In genomic region chr19:35451278-35452096, GRCh38 we compare ENCODE assay signal across 16 cellular contexts. TPM values are rescaled to one million over a fixed set of nuclear protein-coding genes. Genes with fewer than 3 reads are reported as not detected.
A peak's percentile ranks its signal among the peaks of the same experiment; 100 is the strongest.
DNase-seq lines count a peak whose midpoint lies in the region; ATAC-seq and TF ChIP-seq lines count a peak whose summit lies in the region.
"Had no signal": no experiment of that assay in that cellular context is flagged by ENCODE, and none has a peak within 500 bp of the region (broad histone marks: within the 10 kb centered on the region; RNA-seq: fewer than 3 reads in every experiment).

No MANE protein-coding gene starts in this region.

- H3K9me3 ChIP-seq in OCI-LY7 (ENCODE audit: low read length) (no peaks in the 10 kb centered on the region), neural progenitor cell (ENCODE audit: low read depth) (no peaks in the 10 kb centered on the region)
- H3K9me3 ChIP-seq: stomach had no signal

- no peaks in the 10 kb centered on the region for H3F3A ChIP-seq in neural progenitor cell (ENCODE audit: low read depth)

- CTCF ChIA-PET in OCI-LY7 (lab: Charles Lee; ENCODE audit: unreplicated experiment): no interaction called here

- TF ChIP-seq CTCF in GM06990 (IDR thresholded peaks at IDR 0.05; ENCODE audit: insufficient read depth, low read length, poor library complexity, severe bottlenecking) (no peak), OCI-LY7 (conservative IDR thresholded peaks at IDR 0.05; ENCODE audit: low read length) (no peak), neural progenitor cell (IDR thresholded peaks at IDR 0.05) (no peak)

- BruUV-seq in OCI-LY7 (replicated peaks; lab: Mats Ljungman, UMichigan): no TSS peak

- H3K27me3 Mint-ChIP-seq in central memory CD8-positive, alpha-beta T cell: no peaks in the 10 kb centered on the region
- H3K27me3 Mint-ChIP-seq in neural progenitor cell (ENCODE audit: insufficient read depth, low read depth): peaks cover 7% of the 10 kb centered on the region

- H3K4me1 Mint-ChIP-seq in central memory CD8-positive, alpha-beta T cell: peaks cover 52% of the 10 kb centered on the region
- H3K4me1 Mint-ChIP-seq in neural progenitor cell: no peaks in the 10 kb centered on the region

- H3K9ac ChIP-seq in neural progenitor cell: no peak overlapping the region

- peak; percentile 74 for DNase-seq in GM06990 (ENCODE audit: extremely low read depth, insufficient read length)
- peak; percentile 51 for DNase-seq in GM19238 (ENCODE audit: insufficient read length, low spot score)
- DNase-seq in OCI-LY7 (ENCODE audit: low spot score): peak; percentile 43
- peak in 1 of 2 donors; percentile 18 for DNase-seq in central memory CD8-positive, alpha-beta T cell (ENCODE audit: low spot score in 2 of 2)
- no peak for DNase-seq in neural progenitor cell (ENCODE audit: low spot score)
- DNase-seq in NCI-H2081 (lab: John Stamatoyannopoulos, UW): no peak
- no peak for DNase-seq in NCI-H446 (lab: John Stamatoyannopoulos, UW)
- DNase-seq in OCI-M1 (lab: John Stamatoyannopoulos, UW): no peak
- DNase-seq: activated CD4-positive, CD25-positive, alpha-beta regulatory T cell; NCI-H446 treated with DMSO at 0.1 percent for 48 hours; SHP77 treated with DMSO at 0.1 percent for 48 hours; stomach had no signal

- H3K4me2 ChIP-seq in OCI-LY7 (ENCODE audit: low read length): no peak overlapping the region
- no peak overlapping the region for H3K4me2 ChIP-seq in neural progenitor cell

- H3K27me3 ChIP-seq in GM06990 (replicated peaks; ENCODE audit: control insufficient read depth, insufficient read depth, low read length) (no peaks in the 10 kb centered on the region), neural progenitor cell (no peaks in the 10 kb centered on the region)

- intact Hi-C loops in OCI-LY7 (cut with micrococcal nuclease; ENCODE audit: unreplicated experiment): no loop called here

- POLR2A ChIA-PET in OCI-LY7 (lab: Charles Lee): interaction anchor here (0.6 to 0.7 kb wide), 2 partner anchors 99 to 257 kb away, joined by 5 to 9 read pairs; no protein-coding TSS in a partner anchor

- no peaks in the 10 kb centered on the region for H3K79me2 ChIP-seq in OCI-LY7 (ENCODE audit: insufficient read depth, low read depth, low read length)
- H3K79me2 ChIP-seq in neural progenitor cell (ENCODE audit: low read depth): no peaks in the 10 kb centered on the region

- peak; percentile 68 for ATAC-seq in central memory CD8-positive, alpha-beta T cell (replicated peaks; ENCODE audit: extremely low read depth, poor library complexity, severe bottlenecking)
- ATAC-seq: left lobe of liver had no signal

- no peaks in the 10 kb centered on the region for H4K20me1 ChIP-seq in OCI-LY7 (ENCODE audit: insufficient read depth, low read length)
- H4K20me1 ChIP-seq in neural progenitor cell (ENCODE audit: low read depth): no peaks in the 10 kb centered on the region

- no peak overlapping the region for H3K4me3 ChIP-seq in GM06990 (replicated peaks; ENCODE audit: low read depth, low read length)
- no peak overlapping the region for H3K4me3 ChIP-seq in OCI-LY7 (ENCODE audit: low read depth, low read length, poor library complexity, severe bottlenecking)
- H3K4me3 ChIP-seq in neural progenitor cell: no peak overlapping the region

- peak overlapping the region; percentile 16 for H3K4me3 Mint-ChIP-seq in central memory CD8-positive, alpha-beta T cell
- no peak overlapping the region for H3K4me3 Mint-ChIP-seq in neural progenitor cell

- H3K27ac ChIP-seq in OCI-LY7 (ENCODE audit: low read depth, low read length, poor library complexity, severe bottlenecking) (no peak overlapping the region), neural progenitor cell (no peak overlapping the region)
- H3K27ac ChIP-seq: HL-60, stomach had no signal

- no peaks in the 10 kb centered on the region for H3K9me3 Mint-ChIP-seq in central memory CD8-positive, alpha-beta T cell
- no peaks in the 10 kb centered on the region for H3K9me3 Mint-ChIP-seq in neural progenitor cell

- H3K27ac Mint-ChIP-seq in central memory CD8-positive, alpha-beta T cell (ENCODE audit: low read depth): peak overlapping the region; percentile 71
- no peak overlapping the region for H3K27ac Mint-ChIP-seq in neural progenitor cell

- H3K36me3 Mint-ChIP-seq in central memory CD8-positive, alpha-beta T cell (ENCODE audit: insufficient read depth): peaks cover 4% of the 10 kb centered on the region
- H3K36me3 Mint-ChIP-seq in neural progenitor cell: no peaks in the 10 kb centered on the region

- no peaks in the 10 kb centered on the region for H3K9me2 ChIP-seq in OCI-LY7 (ENCODE audit: insufficient read depth, low read length)

- H3K36me3 ChIP-seq in GM06990 (ENCODE audit: control insufficient read depth, insufficient read depth, low read length): no peaks in the 10 kb centered on the region
- no peaks in the 10 kb centered on the region for H3K36me3 ChIP-seq in OCI-LY7 (ENCODE audit: insufficient read depth, low read length)
- H3K36me3 ChIP-seq in neural progenitor cell: no peaks in the 10 kb centered on the region
- H3K36me3 ChIP-seq: stomach had no signal

- H2AFZ ChIP-seq in OCI-LY7 (ENCODE audit: low read length) (no peak overlapping the region), neural progenitor cell (replicated peaks) (no peak overlapping the region)

- no peaks in the 10 kb centered on the region for H3K4me1 ChIP-seq in OCI-LY7 (ENCODE audit: insufficient read depth, low read length, poor library complexity, severe bottlenecking)
- H3K4me1 ChIP-seq in neural progenitor cell: no peaks in the 10 kb centered on the region

RNA-seq across cellular contexts. Expression of gene FFAR2, which starts 3.4 kb away (rescaled TPM):
- not detected in 2 replicates for total RNA-seq in OCI-LY7 (2014; rRNA removed; shearing (Covaris generic))
- not detected in 2 replicates for total RNA-seq in OCI-LY7 (2022)
- not detected in 2 replicates for total RNA-seq in neural progenitor cell (ENCODE audit: low replicate concordance)
- total RNA-seq: astrocyte, left lobe of liver, MCF 10A had no signal

RNA-seq across cellular contexts. Expression of gene KRTDAP, which starts 38.8 kb away (rescaled TPM):
- total RNA-seq in OCI-LY7 (2014; rRNA removed; shearing (Covaris generic)): not detected in 2 replicates
- not detected in 2 replicates for total RNA-seq in OCI-LY7 (2022)
- not detected in 2 replicates for total RNA-seq in neural progenitor cell (ENCODE audit: low replicate concordance)
- total RNA-seq: astrocyte, left lobe of liver, MCF 10A, stomach had no signal

Comparison
In these comparisons a context has a peak if more than half of its experiments do, and no peak if none do; other contexts are left out.
1. DNase-seq: peak in GM06990 (single experiment), GM19238 (single experiment) and OCI-LY7 (single experiment); none in neural progenitor cell (single experiment), NCI-H2081 (0 of 2), NCI-H446 (0 of 2) and OCI-M1 (single experiment).